ENCODE assay signal across 23 cellular contexts in the genomic region with DNA sequence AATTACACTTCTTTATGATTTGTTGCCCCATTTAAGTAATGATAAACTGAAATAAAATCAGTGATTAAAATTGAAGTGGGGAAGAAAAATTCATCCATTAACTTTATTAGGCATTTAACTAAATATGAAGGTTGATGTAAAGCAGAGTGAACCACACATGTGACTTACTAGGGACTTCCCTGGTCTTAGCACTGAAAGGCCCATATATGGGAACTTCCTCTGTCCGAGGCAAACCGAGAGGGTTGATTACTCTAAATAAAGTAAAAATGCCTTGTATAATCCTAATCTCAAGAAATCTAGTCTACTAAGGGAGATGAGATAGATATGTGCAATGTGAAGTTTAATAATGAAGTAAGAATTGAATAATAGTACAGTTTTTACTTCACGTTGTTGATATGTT.
DNase-seq lines count a peak whose midpoint lies in the region; ATAC-seq, FAIRE-seq and TF ChIP-seq lines count a peak whose summit lies in the region.
"Had no signal": no experiment of that assay in that cellular context is flagged by ENCODE, and none has a peak within 500 bp of the region (broad histone marks: within the 10 kb centered on the region; RNA-seq: fewer than 3 reads in every experiment).

No MANE protein-coding gene starts in this region.

- H3K4me3 Mint-ChIP-seq in mesothelial cell of epicardium: no peak overlapping the region
- no peak overlapping the region for H3K4me3 Mint-ChIP-seq in stimulated activated effector memory CD8-positive, alpha-beta T cell treated with anti-CD3 and anti-CD28 coated beads, Interleukin-12 subunit alpha, Interleukin-12 subunit beta, amount 100 ng/mL, for 72 hours
- H3K4me3 Mint-ChIP-seq: CD4-positive, alpha-beta memory T cell; HFFc6 had no signal

- no peak for FAIRE-seq in GM12878 (lab: Jason Lieb, UNC)
- FAIRE-seq: GM12891 had no signal

- no TSS peak for BruUV-seq in GM12878 (replicated peaks; lab: Mats Ljungman, UMichigan)

- ATAC-seq in GM21526 (IDR thresholded peaks at IDR 0.05; ENCODE audit: low FRiP score, unreplicated experiment) (peak; percentile 52), HG03520 (IDR thresholded peaks at IDR 0.05; ENCODE audit: unreplicated experiment) (peak; percentile 63), GM12878 (peak; percentile 84)
- no peak for ATAC-seq in stimulated activated effector memory CD8-positive, alpha-beta T cell treated with anti-CD3 and anti-CD28 coated beads, Interleukin-12 subunit alpha, Interleukin-12 subunit beta, amount 100 ng/mL, for 72 hours
- ATAC-seq: A549, HCT116 had no signal

- H3K27ac ChIP-seq in GM12878 (ENCODE audit: control insufficient read depth, insufficient read depth): no peak overlapping the region
- no peak overlapping the region for H3K27ac ChIP-seq in effector memory CD4-positive, alpha-beta T cell (ENCODE audit: insufficient read depth, low read length, poor library complexity, severe bottlenecking)
- H3K27ac ChIP-seq: 22Rv1, A549, C4-2B, HL-60, KMS-11 had no signal

- DNase-seq in GM12865 (ENCODE audit: low read depth): peak; percentile 13
- DNase-seq in GM12878 (ENCODE audit: low read depth, low spot score): no peak
- no peak for DNase-seq in mesothelial cell of epicardium (ENCODE audit: low spot score in 2 of 2, unreplicated experiment in 2 of 2)
- no peak for DNase-seq in effector memory CD4-positive, alpha-beta T cell
- no peak for DNase-seq in stimulated activated effector memory CD8-positive, alpha-beta T cell treated with anti-CD3 and anti-CD28 coated beads, Interleukin-12 subunit alpha, Interleukin-12 subunit beta, amount 100 ng/mL, for 72 hours (ENCODE audit: low spot score in 2 of 2)
- no peak for DNase-seq in NCI-H446 (lab: John Stamatoyannopoulos, UW)
- DNase-seq: AML-193; Calu3; CD4-positive, alpha-beta memory T cell; DMS79 treated with DMSO at 0.1 percent for 48 hours; GF-D8; GM23248; H7; HFFc6 had no signal

- H3K36me3 ChIP-seq in GM12878 (ENCODE audit: control insufficient read depth in 2 of 2, insufficient read depth in 2 of 2, low read length in 1 of 2): no peaks in the 10 kb centered on the region
- H3K36me3 ChIP-seq in effector memory CD4-positive, alpha-beta T cell (ENCODE audit: control insufficient read depth, insufficient read depth, low read length): no peaks in the 10 kb centered on the region

- TF ChIP-seq EP300 in GM12878 (IDR thresholded peaks at IDR 0.05; ENCODE audit: borderline replicate concordance in 1 of 2, control insufficient read depth in 1 of 2, low read depth in 2 of 2, low read length in 2 of 2): no peak

- H3K4me1 Mint-ChIP-seq in mesothelial cell of epicardium: peaks cover 9% of the 10 kb centered on the region
- no peaks in the 10 kb centered on the region for H3K4me1 Mint-ChIP-seq in stimulated activated effector memory CD8-positive, alpha-beta T cell treated with anti-CD3 and anti-CD28 coated beads, Interleukin-12 subunit alpha, Interleukin-12 subunit beta, amount 100 ng/mL, for 72 hours
- H3K4me1 Mint-ChIP-seq: CD4-positive, alpha-beta memory T cell had no signal

- in situ Hi-C loops in GM12878 (cut with MboI): no loop called here

- POLR2A ChIA-PET in GM12878 (lab: Charles Lee): no interaction called here

- SMC1A ChIA-PET in GM12878 (lab: Charles Lee; ENCODE audit: uncharacterized antibody, unreplicated experiment): no interaction called here

- CTCF ChIA-PET in GM12878 (lab: Yijun Ruan, JAX): no interaction called here

- no peak overlapping the region for H3K9ac ChIP-seq in GM12878 (ENCODE audit: control insufficient read depth, insufficient read depth, low read length)
- H3K9ac ChIP-seq: GM23248, KMS-11 had no signal

- no peaks in the 10 kb centered on the region for H4K20me1 ChIP-seq in GM12878 (ENCODE audit: control insufficient read depth, insufficient read depth)

- TF ChIP-seq RAD21 in GM12878 (IDR thresholded peaks at IDR 0.05; ENCODE audit: insufficient read depth, low read depth, low read length): no peak

- no peaks in the 10 kb centered on the region for H3K79me2 ChIP-seq in GM12878 (ENCODE audit: control insufficient read depth, insufficient read depth, low read length)

- no peaks in the 10 kb centered on the region for H3K36me3 Mint-ChIP-seq in mesothelial cell of epicardium
- H3K36me3 Mint-ChIP-seq in stimulated activated effector memory CD8-positive, alpha-beta T cell treated with anti-CD3 and anti-CD28 coated beads, Interleukin-12 subunit alpha, Interleukin-12 subunit beta, amount 100 ng/mL, for 72 hours: no peaks in the 10 kb centered on the region
- H3K36me3 Mint-ChIP-seq: CD4-positive, alpha-beta memory T cell had no signal

- H3K9me3 Mint-ChIP-seq in mesothelial cell of epicardium: peaks cover 7% of the 10 kb centered on the region
- H3K9me3 Mint-ChIP-seq in stimulated activated effector memory CD8-positive, alpha-beta T cell treated with anti-CD3 and anti-CD28 coated beads, Interleukin-12 subunit alpha, Interleukin-12 subunit beta, amount 100 ng/mL, for 72 hours: no peaks in the 10 kb centered on the region

- 2% methylated on average over 3 of the region's 3 CpGs for WGBS in GM12878 (ENCODE audit: insufficient coverage, insufficient replicate concordance, low lambda C conversion rate, missing lambda C conversion rate)

- no peak overlapping the region for H3K4me2 ChIP-seq in GM12878 (ENCODE audit: control insufficient read depth, insufficient read depth)
- H3K4me2 ChIP-seq: A549, KMS-11 had no signal

- H3K4me1 ChIP-seq in GM12878 (ENCODE audit: control insufficient read depth, insufficient read depth, low read length): no peaks in the 10 kb centered on the region
- no peaks in the 10 kb centered on the region for H3K4me1 ChIP-seq in effector memory CD4-positive, alpha-beta T cell (ENCODE audit: control insufficient read depth, insufficient read depth, low read length, poor library complexity, severe bottlenecking)
- H3K4me1 ChIP-seq: A549 had no signal

- H2AFZ ChIP-seq in GM12878 (ENCODE audit: control insufficient read depth, low read depth, low read length): no peak overlapping the region
- H2AFZ ChIP-seq: GM23248 had no signal

- no peak overlapping the region for H3K27ac Mint-ChIP-seq in mesothelial cell of epicardium
- no peak overlapping the region for H3K27ac Mint-ChIP-seq in stimulated activated effector memory CD8-positive, alpha-beta T cell treated with anti-CD3 and anti-CD28 coated beads, Interleukin-12 subunit alpha, Interleukin-12 subunit beta, amount 100 ng/mL, for 72 hours
- H3K27ac Mint-ChIP-seq: CD4-positive, alpha-beta memory T cell; HFFc6 had no signal

- no peak for TF ChIP-seq POLR2A in GM12878 (IDR thresholded peaks at IDR 0.05; ENCODE audit: low read depth, low read length)

- no peak for TF ChIP-seq CTCF in GM12865 (IDR thresholded peaks at IDR 0.05; ENCODE audit: insufficient read depth, low read depth, low read length, missing control alignments)
- no peak for TF ChIP-seq CTCF in GM12878 (IDR thresholded peaks at IDR 0.05 in 2 of 3, conservative IDR thresholded peaks at IDR 0.05 in 1 of 3; ENCODE audit: control insufficient read depth in 2 of 3, extremely low read depth in 1 of 3, insufficient read depth in 1 of 3, low read depth in 3 of 3, low read length in 3 of 3)
- TF ChIP-seq CTCF in mesothelial cell of epicardium (IDR thresholded peaks at IDR 0.05; ENCODE audit: unreplicated experiment): no peak

- no peaks in the 10 kb centered on the region for H3K9me3 ChIP-seq in GM12878 (replicated peaks; ENCODE audit: control insufficient read depth, insufficient read depth, low read length)
- H3K9me3 ChIP-seq in effector memory CD4-positive, alpha-beta T cell (ENCODE audit: control insufficient read depth, low read length): no peaks in the 10 kb centered on the region
- H3K9me3 ChIP-seq: A549 had no signal

- H3K4me3 ChIP-seq in GM12865 (ENCODE audit: low read depth, low read length): no peak overlapping the region
- no peak overlapping the region for H3K4me3 ChIP-seq in GM12878
- H3K4me3 ChIP-seq in effector memory CD4-positive, alpha-beta T cell (ENCODE audit: insufficient read depth, low read depth, low read length, poor library complexity, severe bottlenecking): no peak overlapping the region
- H3K4me3 ChIP-seq: A549, GM23248 had no signal

- H3K27me3 Mint-ChIP-seq in mesothelial cell of epicardium (ENCODE audit: low read depth): no peaks in the 10 kb centered on the region

- no peaks in the 10 kb centered on the region for H3K27me3 ChIP-seq in GM12878 (replicated peaks in 1 of 2; ENCODE audit: control insufficient read depth in 2 of 2, insufficient read depth in 2 of 2, low read length in 1 of 2)
- H3K27me3 ChIP-seq in effector memory CD4-positive, alpha-beta T cell (replicated peaks; ENCODE audit: control insufficient read depth, insufficient read depth, low read length, poor library complexity, severe bottlenecking): no peaks in the 10 kb centered on the region

- intact Hi-C loops in GM12878 (cut with micrococcal nuclease; ENCODE audit: unreplicated experiment): no loop called here

- RAD21 ChIA-PET in GM12878 (lab: Charles Lee; ENCODE audit: unreplicated experiment): no interaction called here

TF ChIP-seq in GM12878, 131 proteins besides CTCF, POLR2A, EP300 and RAD21:
- TF ChIP-seq, protein P1, sequence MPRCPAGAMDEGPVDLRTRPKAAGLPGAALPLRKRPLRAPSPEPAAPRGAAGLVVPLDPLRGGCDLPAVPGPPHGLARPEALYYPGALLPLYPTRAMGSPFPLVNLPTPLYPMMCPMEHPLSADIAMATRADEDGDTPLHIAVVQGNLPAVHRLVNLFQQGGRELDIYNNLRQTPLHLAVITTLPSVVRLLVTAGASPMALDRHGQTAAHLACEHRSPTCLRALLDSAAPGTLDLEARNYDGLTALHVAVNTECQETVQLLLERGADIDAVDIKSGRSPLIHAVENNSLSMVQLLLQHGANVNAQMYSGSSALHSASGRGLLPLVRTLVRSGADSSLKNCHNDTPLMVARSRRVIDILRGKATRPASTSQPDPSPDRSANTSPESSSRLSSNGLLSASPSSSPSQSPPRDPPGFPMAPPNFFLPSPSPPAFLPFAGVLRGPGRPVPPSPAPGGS (IDR thresholded peaks at IDR 0.05; ENCODE audit: borderline replicate concordance, insufficient read depth, low read depth, low read length, poor library complexity, severe bottlenecking): no peak
- peak; percentile 23 to 78; a peak in 2 of 4 replicates for TF ChIP-seq SRF (IDR thresholded peaks at IDR 0.05; ENCODE audit: low read depth in 2 of 2, low read length in 2 of 2)
- TF ChIP-seq, protein P2, sequence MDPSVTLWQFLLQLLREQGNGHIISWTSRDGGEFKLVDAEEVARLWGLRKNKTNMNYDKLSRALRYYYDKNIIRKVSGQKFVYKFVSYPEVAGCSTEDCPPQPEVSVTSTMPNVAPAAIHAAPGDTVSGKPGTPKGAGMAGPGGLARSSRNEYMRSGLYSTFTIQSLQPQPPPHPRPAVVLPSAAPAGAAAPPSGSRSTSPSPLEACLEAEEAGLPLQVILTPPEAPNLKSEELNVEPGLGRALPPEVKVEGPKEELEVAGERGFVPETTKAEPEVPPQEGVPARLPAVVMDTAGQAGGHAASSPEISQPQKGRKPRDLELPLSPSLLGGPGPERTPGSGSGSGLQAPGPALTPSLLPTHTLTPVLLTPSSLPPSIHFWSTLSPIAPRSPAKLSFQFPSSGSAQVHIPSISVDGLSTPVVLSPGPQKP (IDR thresholded peaks at IDR 0.05; ENCODE audit: low read depth, low read length): peak; percentile 47; the same call in 1 of the 2 replicates
